In genomic region chr9:86183225-86183808, GRCh38 we compare ENCODE assay signal across 23 cellular contexts.
"Had no signal": no experiment of that assay in that cellular context is flagged by ENCODE, and none has a peak within 500 bp of the region (broad histone marks: within the 10 kb centered on the region; RNA-seq: fewer than 3 reads in every experiment).

No MANE protein-coding gene starts in this region.

- H3K9me3 ChIP-seq: body of pancreas, colonic mucosa, psoas muscle, uterus had no signal

- H3K9ac ChIP-seq: parathyroid adenoma had no signal

- H3K36me3 ChIP-seq: colonic mucosa, sigmoid colon, uterus, WERI-Rb-1 had no signal

- H2AFZ ChIP-seq: parathyroid adenoma had no signal

- H3K27me3 ChIP-seq: body of pancreas, colonic mucosa, sigmoid colon, uterus had no signal

- DNase-seq: activated CD4-positive, alpha-beta T cell treated with anti-CD3 and anti-CD28 coated beads, Interleukin-2, amount 10 ng/mL, durations not matched to agents 24 days and 14 days; activated CD8-positive, alpha-beta T cell treated with anti-CD3 and anti-CD28 coated beads for 36 hours; activated naive CD8-positive, alpha-beta T cell treated with anti-CD3 and anti-CD28 coated beads, Interleukin-2, amount 50 U/mL, for 24 hours; activated T-cell treated with anti-CD3 and anti-CD28 coated beads, Interleukin-2, amount 50 U/mL, for 4 hours; aorta; body of pancreas; colonic mucosa; effector CD8-positive, alpha-beta T cell; foreskin keratinocyte; glutamatergic neuron; left cardiac atrium; midbrain; naive thymus-derived CD4-positive, alpha-beta T cell; nucleus accumbens; psoas muscle; sigmoid colon; small intestine; stimulated activated CD4-positive, alpha-beta T cell treated with anti-CD3 and anti-CD28 coated beads, Interleukin-4, amount 100 ng/mL, for 24 hours; substantia nigra; uterus; WERI-Rb-1 had no signal

- H3K4me1 ChIP-seq: colonic mucosa, foreskin keratinocyte, parathyroid adenoma, psoas muscle, uterus had no signal

- H3K4me3 ChIP-seq: body of pancreas, colonic mucosa, psoas muscle, sigmoid colon, uterus had no signal

- H3K27ac ChIP-seq: body of pancreas, colonic mucosa, epithelial cell of prostate, foreskin keratinocyte, parathyroid adenoma, psoas muscle, sigmoid colon, uterus, WERI-Rb-1 had no signal
